21 cellular contexts compared by ENCODE assay signal in the genomic region with DNA sequence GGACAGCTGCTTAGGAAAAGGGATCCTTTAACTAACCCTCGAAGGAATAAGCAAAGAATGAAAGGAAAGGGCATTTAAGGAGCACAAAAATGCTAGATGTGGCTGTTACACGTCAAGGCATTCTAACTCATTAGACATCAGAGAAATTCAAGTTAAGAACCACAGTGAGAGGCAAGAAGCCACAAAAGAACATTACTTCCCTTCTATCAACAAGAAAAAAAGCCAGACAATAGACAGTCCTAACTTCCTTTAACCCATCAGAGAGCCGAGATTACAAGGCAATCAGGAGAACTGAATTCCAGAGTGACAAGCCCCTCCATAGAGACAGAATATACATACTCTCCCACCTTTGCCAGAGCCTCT.
A peak's percentile ranks its signal among the peaks of the same experiment; 100 is the strongest.
DNase-seq lines count a peak whose midpoint lies in the region; ATAC-seq and TF ChIP-seq lines count a peak whose summit lies in the region.
"Had no signal": no experiment of that assay in that cellular context is flagged by ENCODE, and none has a peak within 500 bp of the region (broad histone marks: within the 10 kb centered on the region; RNA-seq: fewer than 3 reads in every experiment).

No MANE protein-coding gene starts in this region.

- H2BK15ac ChIP-seq in H9 (ENCODE audit: low read depth, low read length), result no peak overlapping the region

- H3K36me3 Mint-ChIP-seq in H9 (ENCODE audit: insufficient read depth in 1 of 3, low read depth in 3 of 3), result no peaks in the 10 kb centered on the region
- H3K36me3 Mint-ChIP-seq in activated CD4-positive, alpha-beta memory T cell treated with anti-CD3 and anti-CD28 coated beads for 36 hours, result no peaks in the 10 kb centered on the region
- H3K36me3 Mint-ChIP-seq: activated CD8-positive, alpha-beta memory T cell treated with anti-CD3 and anti-CD28 coated beads, Interleukin-2, amount 10 ng/mL, durations not matched to agents 7 days and 5 days; activated naive CD8-positive, alpha-beta T cell; brain; CD4-positive, alpha-beta memory T cell; stimulated activated memory B cell treated with anti-CD40 and anti-IgM and Interleukin-4, amounts not matched to agents 10 μg/mL and 1 μg/mL and 100 μg/mL, for 72 hours had no signal

- WGBS in mesodermal cell (ENCODE audit: insufficient coverage in 2 of 2), 2 experiments, result 78 to 94% methylated on average over 2 of the region's 3 CpGs
- no CpG with 5 or more reads among the region's 3 CpGs for WGBS in H9 (ENCODE audit: extremely low coverage, insufficient read length, low lambda C conversion rate)

- H3K9me3 ChIP-seq in mesodermal cell (ENCODE audit: control insufficient read depth, low read length) (no peaks in the 10 kb centered on the region), H9 (ENCODE audit: control insufficient read depth, low read depth, low read length) (no peaks in the 10 kb centered on the region)
- H3K9me3 ChIP-seq: colonic mucosa, thyroid gland had no signal

- H3K4me3 Mint-ChIP-seq in H9, result no peak overlapping the region
- H3K4me3 Mint-ChIP-seq in activated CD4-positive, alpha-beta memory T cell treated with anti-CD3 and anti-CD28 coated beads for 36 hours, result no peak overlapping the region
- H3K4me3 Mint-ChIP-seq: activated CD8-positive, alpha-beta memory T cell treated with anti-CD3 and anti-CD28 coated beads, Interleukin-2, amount 10 ng/mL, durations not matched to agents 7 days and 5 days; activated naive CD8-positive, alpha-beta T cell; brain; CD4-positive, alpha-beta memory T cell; stimulated activated memory B cell treated with anti-CD40 and anti-IgM and Interleukin-4, amounts not matched to agents 10 μg/mL and 1 μg/mL and 100 μg/mL, for 72 hours had no signal

- no peaks in the 10 kb centered on the region for H4K20me1 ChIP-seq in H9 (ENCODE audit: control insufficient read depth, insufficient read depth, insufficient read length)

- H2AK5ac ChIP-seq in H9 (ENCODE audit: insufficient read length, low read length), result no peak overlapping the region

- H3K27me3 ChIP-seq in H9 (ENCODE audit: insufficient read depth, low read length), result no peaks in the 10 kb centered on the region
- H3K27me3 ChIP-seq: colonic mucosa, thyroid gland had no signal

- CTCF ChIA-PET in activated CD4-positive, alpha-beta memory T cell treated with anti-CD3 and anti-CD28 coated beads for 36 hours (lab: Charles Lee), result no interaction called here

- ATAC-seq in GM19324 (IDR thresholded peaks at IDR 0.05; ENCODE audit: low FRiP score, unreplicated experiment), result no peak
- ATAC-seq: activated CD8-positive, alpha-beta memory T cell treated with anti-CD3 and anti-CD28 coated beads, Interleukin-2, amount 10 ng/mL, durations not matched to agents 7 days and 5 days; K562; stimulated activated memory B cell treated with anti-CD40 and anti-IgM and Interleukin-4, amounts not matched to agents 10 μg/mL and 1 μg/mL and 100 μg/mL, for 72 hours had no signal

- POLR2A ChIA-PET in activated CD4-positive, alpha-beta memory T cell treated with anti-CD3 and anti-CD28 coated beads for 36 hours (lab: Charles Lee), result no interaction called here

- H3K14ac ChIP-seq in H9 (ENCODE audit: insufficient read depth, low read length), result no peak overlapping the region

- no peak for TF ChIP-seq CTCF in H9 (conservative IDR thresholded peaks at IDR 0.05)

- H3K27me3 Mint-ChIP-seq in H9 (ENCODE audit: low read depth), result peaks cover 4% of the 10 kb centered on the region; the same call in 1 of the 2 replicates
- H3K27me3 Mint-ChIP-seq in activated CD4-positive, alpha-beta memory T cell treated with anti-CD3 and anti-CD28 coated beads for 36 hours, result peaks cover 10% of the 10 kb centered on the region
- H3K27me3 Mint-ChIP-seq: brain had no signal

- peaks cover 43 to 47% of the 10 kb centered on the region in 2 experiments for H3K4me1 Mint-ChIP-seq in H9
- no peaks in the 10 kb centered on the region for H3K4me1 Mint-ChIP-seq in activated CD4-positive, alpha-beta memory T cell treated with anti-CD3 and anti-CD28 coated beads for 36 hours (ENCODE audit: low read depth)
- H3K4me1 Mint-ChIP-seq: activated CD8-positive, alpha-beta memory T cell treated with anti-CD3 and anti-CD28 coated beads, Interleukin-2, amount 10 ng/mL, durations not matched to agents 7 days and 5 days; CD4-positive, alpha-beta memory T cell; stimulated activated memory B cell treated with anti-CD40 and anti-IgM and Interleukin-4, amounts not matched to agents 10 μg/mL and 1 μg/mL and 100 μg/mL, for 72 hours had no signal

- H3K27ac Mint-ChIP-seq in H9, result no peak overlapping the region
- H3K27ac Mint-ChIP-seq in activated CD4-positive, alpha-beta memory T cell treated with anti-CD3 and anti-CD28 coated beads for 36 hours, result no peak overlapping the region
- H3K27ac Mint-ChIP-seq: activated CD8-positive, alpha-beta memory T cell treated with anti-CD3 and anti-CD28 coated beads, Interleukin-2, amount 10 ng/mL, durations not matched to agents 7 days and 5 days; activated naive CD8-positive, alpha-beta T cell; CD4-positive, alpha-beta memory T cell; stimulated activated memory B cell treated with anti-CD40 and anti-IgM and Interleukin-4, amounts not matched to agents 10 μg/mL and 1 μg/mL and 100 μg/mL, for 72 hours had no signal

- in situ Hi-C loops in KBM-7 (cut with MboI; ENCODE audit: low pct_unique_long_range_greater_than_20kb, low sequenced_read_pairs) (no loop called here), ACHN (cut with HindIII; ENCODE audit: low pct_ligation_motif_present, low pct_unique_long_range_greater_than_20kb, low sequenced_read_pairs) (no loop called here)

- no peak overlapping the region for H3T11ph ChIP-seq in H9 (ENCODE audit: low read length)

- no peak overlapping the region for H2AFZ ChIP-seq in H9 (ENCODE audit: low read length)

- no peaks in the 10 kb centered on the region for H3K36me3 ChIP-seq in mesodermal cell (ENCODE audit: control insufficient read depth, insufficient read depth, low read length)
- H3K36me3 ChIP-seq: colonic mucosa, heart left ventricle, thyroid gland had no signal

- no peaks in the 10 kb centered on the region for H3K9me3 Mint-ChIP-seq in H9
- H3K9me3 Mint-ChIP-seq in activated CD4-positive, alpha-beta memory T cell treated with anti-CD3 and anti-CD28 coated beads for 36 hours, result no peaks in the 10 kb centered on the region
- H3K9me3 Mint-ChIP-seq: brain; stimulated activated memory B cell treated with anti-CD40 and anti-IgM and Interleukin-4, amounts not matched to agents 10 μg/mL and 1 μg/mL and 100 μg/mL, for 72 hours had no signal

- DNase-seq in AML-193 (lab: John Stamatoyannopoulos, UW) (peak; percentile 10 to 51), KBM-7 (peak; percentile 57), H9 (no peak), ACHN (no peak)
- no peak for DNase-seq in activated CD4-positive, alpha-beta memory T cell treated with anti-CD3 and anti-CD28 coated beads for 36 hours
- DNase-seq: activated CD4-positive, alpha-beta T cell treated with anti-CD3 and anti-CD28 coated beads for 48 hours; activated CD8-positive, alpha-beta memory T cell treated with anti-CD3 and anti-CD28 coated beads, Interleukin-2, amount 10 ng/mL, durations not matched to agents 7 days and 5 days; CD4-positive, alpha-beta memory T cell; colonic mucosa; DMS53; NCI-H2081 treated with DMSO at 0.1 percent for 48 hours; SW 1271 had no signal

- H4K5ac ChIP-seq in H9 (ENCODE audit: insufficient read length, low read depth, low read length), result no peak overlapping the region

- H2BK5ac ChIP-seq in H9 (ENCODE audit: insufficient read length, low read length), result no peak overlapping the region

- no peak overlapping the region for H2BK12ac ChIP-seq in H9 (ENCODE audit: insufficient read length, low read depth, low read length)

- H3K79me2 ChIP-seq in H9 (ENCODE audit: insufficient read depth, low read length), result no peaks in the 10 kb centered on the region

- no peak overlapping the region for H2BK120ac ChIP-seq in H9 (ENCODE audit: low read depth, low read length, poor library complexity, severe bottlenecking)

- H3K4me1 ChIP-seq in mesodermal cell (ENCODE audit: control insufficient read depth, insufficient read depth, low read length, poor library complexity, severe bottlenecking), result peaks cover 35% of the 10 kb centered on the region
- peaks cover 2% of the 10 kb centered on the region; the same call in 1 of the 2 replicates for H3K4me1 ChIP-seq in H9 (ENCODE audit: insufficient read depth, low read length)
- H3K4me1 ChIP-seq: colonic mucosa had no signal

- H4K91ac ChIP-seq in H9 (ENCODE audit: insufficient read length, low read depth, low read length), result no peak overlapping the region

- H2BK20ac ChIP-seq in H9 (ENCODE audit: low read depth, low read length, poor library complexity, severe bottlenecking), result no peak overlapping the region

- no peak overlapping the region for H4K8ac ChIP-seq in H9 (replicated peaks; ENCODE audit: insufficient read length, low read depth, low read length)

- no peaks in the 10 kb centered on the region for H3K79me1 ChIP-seq in H9 (ENCODE audit: insufficient read depth, low read depth, low read length, poor library complexity, severe bottlenecking)

- H3K27ac ChIP-seq in angular gyrus (ENCODE audit: low read depth, low read length), result peak overlapping the region; percentile 32
- peak overlapping the region; percentile 60 for H3K27ac ChIP-seq in mesodermal cell (ENCODE audit: low read depth, low read length, severe bottlenecking)
- no peak overlapping the region for H3K27ac ChIP-seq in H9 (ENCODE audit: insufficient read length, low read depth, low read length)
- H3K27ac ChIP-seq: colonic mucosa, thyroid gland had no signal

- H3K23ac ChIP-seq in H9 (ENCODE audit: insufficient read length, low read depth, low read length), result no peak overlapping the region

- H3K4me3 ChIP-seq in mesodermal cell (ENCODE audit: extremely low read depth, insufficient read depth, low read length, poor library complexity, severe bottlenecking), result no peak overlapping the region
- H3K4me3 ChIP-seq: colonic mucosa, K562, thyroid gland had no signal

- H3K18ac ChIP-seq in H9 (ENCODE audit: insufficient read length, low read depth, low read length), result no peak overlapping the region

- H3K23me2 ChIP-seq in H9 (ENCODE audit: insufficient read length, low read depth, low read length, poor library complexity, severe bottlenecking), result no peaks in the 10 kb centered on the region

- no peak overlapping the region for H3K4me2 ChIP-seq in H9 (ENCODE audit: insufficient read depth, insufficient read length, low read length)

- no peak overlapping the region for H3K4ac ChIP-seq in H9 (ENCODE audit: low read depth, low read length)

- H3K9ac ChIP-seq in H9 (ENCODE audit: extremely low read depth, insufficient read length, low read length), result no peak overlapping the region

- intact Hi-C loops in activated CD4-positive, alpha-beta memory T cell treated with anti-CD3 and anti-CD28 coated beads for 36 hours (cut with micrococcal nuclease), result no loop called here

- H3K56ac ChIP-seq in H9 (ENCODE audit: insufficient read length, low read depth, low read length), result no peak overlapping the region

Comparison
In these comparisons a context has a peak if more than half of its experiments do, and no peak if none do; other contexts are left out.
1. DNase-seq: peak in AML-193 (2 of 2) and KBM-7 (single experiment); none in H9 (single experiment), ACHN (single experiment) and activated CD4-positive, alpha-beta memory T cell treated with anti-CD3 and anti-CD28 coated beads for 36 hours (single experiment).